9 cellular contexts compared by ENCODE assay signal in genomic region chr16:69482410-69482951, GRCh38. TPM values are rescaled to one million over a fixed set of nuclear protein-coding genes. Genes with fewer than 3 reads are reported as not detected.
DNase-seq lines count a peak whose midpoint lies in the region; ATAC-seq and TF ChIP-seq lines count a peak whose summit lies in the region.
"Had no signal": no experiment of that assay in that cellular context is flagged by ENCODE, and none has a peak within 500 bp of the region (broad histone marks: within the 10 kb centered on the region; RNA-seq: fewer than 3 reads in every experiment).

No MANE protein-coding gene starts in this region.

- no peaks in the 10 kb centered on the region for H3K4me1 ChIP-seq in mucosa of descending colon (ENCODE audit: low read depth)

- no peaks in the 10 kb centered on the region for H3K36me3 ChIP-seq in mucosa of descending colon (ENCODE audit: low read depth)

- TF ChIP-seq CTCF in chondrocyte (IDR thresholded peaks at IDR 0.05) (no peak), mucosa of descending colon (IDR thresholded peaks at IDR 0.05) (no peak)

- no peak overlapping the region for H3K4me3 Mint-ChIP-seq in chondrocyte (ENCODE audit: unreplicated experiment)
- H3K4me3 Mint-ChIP-seq: CD8-positive, alpha-beta T cell had no signal

- no peak overlapping the region for H3K4me3 ChIP-seq in mucosa of descending colon

- ATAC-seq in Right ventricle myocardium inferior: peak; percentile 84
- peak; percentile 22 for ATAC-seq in mucosa of descending colon
- ATAC-seq in GM21390 (IDR thresholded peaks at IDR 0.05; ENCODE audit: unreplicated experiment): no peak
- ATAC-seq: CD8-positive, alpha-beta T cell had no signal

- H3K27ac Mint-ChIP-seq in chondrocyte (ENCODE audit: unreplicated experiment): peak overlapping the region; percentile 32
- H3K27ac Mint-ChIP-seq: CD8-positive, alpha-beta T cell had no signal

- H3K36me3 Mint-ChIP-seq in chondrocyte (ENCODE audit: low read depth): no peaks in the 10 kb centered on the region
- H3K36me3 Mint-ChIP-seq: CD8-positive, alpha-beta T cell had no signal

- peaks cover 17% of the 10 kb centered on the region for H3K4me1 Mint-ChIP-seq in chondrocyte (ENCODE audit: low read depth)

- peaks cover 4% of the 10 kb centered on the region for H3K9me3 Mint-ChIP-seq in chondrocyte (ENCODE audit: low read depth)
- H3K9me3 Mint-ChIP-seq: CD8-positive, alpha-beta T cell had no signal

- H3K9me3 ChIP-seq in mucosa of descending colon: no peaks in the 10 kb centered on the region

- DNase-seq in Right ventricle myocardium inferior (ENCODE audit: missing footprints) (peak; percentile 77), cardiac septum (ENCODE audit: low spot score) (no peak), chondrocyte (ENCODE audit: low spot score) (no peak), mucosa of descending colon (peak in 2 of 3 donors; percentile 22 to 51), NCI-H1930 (lab: John Stamatoyannopoulos, UW) (no peak), GM19240 (ENCODE audit: insufficient read length, low spot score) (no peak), globus pallidus (ENCODE audit: low spot score) (no peak)
- DNase-seq: CD8-positive, alpha-beta T cell had no signal

- no peaks in the 10 kb centered on the region for H3K27me3 Mint-ChIP-seq in chondrocyte (ENCODE audit: low read depth)

- intact Hi-C loops in Right ventricle myocardium inferior (cut with DNase I) (loop anchor here (1.0 to 5.0 kb wide), 3 partner anchors 58 to 85 kb away; partner anchors contain the start of gene CYB5B), cardiac septum (cut with DNase I) (loop anchor here (1.0 to 5.0 kb wide), 3 partner anchors 35 to 85 kb away; partner anchors contain the start of gene NFAT5), mucosa of descending colon (cut with DNase I, micrococcal nuclease) (no loop called here)

RNA-seq across cellular contexts. Expression of gene CYB5B, which starts 58.1 kb away (rescaled TPM):
- total RNA-seq in Right ventricle myocardium inferior (65.5 TPM), cardiac septum (53.2 TPM), chondrocyte (67.3 to 75.5 TPM (median 71.8 TPM) in 3 replicates), mucosa of descending colon (100 to 1,000 TPM; 121 to 187 (median 159) TPM)

Comparison
In these comparisons a context has a peak if more than half of its experiments do, and no peak if none do; other contexts are left out.
1. DNase-seq: peak in Right ventricle myocardium inferior (single experiment) and mucosa of descending colon (2 of 3); none in cardiac septum (single experiment), chondrocyte (single experiment), NCI-H1930 (0 of 2), GM19240 (single experiment) and globus pallidus (single experiment).
2. intact Hi-C loops: an anchor here in Right ventricle myocardium inferior (1.0 to 5.0 kb wide) and cardiac septum (1.0 to 5.0 kb wide); none called in mucosa of descending colon.